In genomic region chr4:16027114-16027513, GRCh38 we compare ENCODE assay signal across 20 cellular contexts. TPM values are rescaled to one million over a fixed set of nuclear protein-coding genes. Genes with fewer than 3 reads are reported as not detected.
DNase-seq lines count a peak whose midpoint lies in the region; ATAC-seq and TF ChIP-seq lines count a peak whose summit lies in the region.
"Had no signal": no experiment of that assay in that cellular context is flagged by ENCODE, and none has a peak within 500 bp of the region (broad histone marks: within the 10 kb centered on the region; RNA-seq: fewer than 3 reads in every experiment).

No MANE protein-coding gene starts in this region.

- no CpG with 5 or more reads among the region's 2 CpGs for WGBS in IMR-90 (ENCODE audit: extremely low coverage in 2 of 2, insufficient read length in 1 of 2), 2 experiments

- H3K9me3 ChIP-seq in IMR-90 (ENCODE audit: control insufficient read depth, insufficient read depth, low read length) = no peaks in the 10 kb centered on the region
- H3K9me3 ChIP-seq: A549 had no signal

- BruUV-seq in IMR-90 (replicated peaks; lab: Mats Ljungman, UMichigan) = no TSS peak

- TF ChIP-seq CTCF in AG10803 (conservative IDR thresholded peaks at IDR 0.05; ENCODE audit: low read length) = no peak
- no peak for TF ChIP-seq CTCF in IMR-90 (conservative IDR thresholded peaks at IDR 0.05; ENCODE audit: low read depth, low read length)
- no peak for TF ChIP-seq CTCF in epithelial cell of esophagus (IDR thresholded peaks at IDR 0.05; ENCODE audit: insufficient read depth, low read depth, low read length, missing control alignments)

- H3K4ac ChIP-seq in IMR-90 (ENCODE audit: low read depth, low read length) = peak overlapping the region; percentile 6; the same call in 1 of the 2 replicates

- H3K27ac Mint-ChIP-seq in T-helper 2 cell treated with Interferon-gamma antibody and Interleukin-4, amounts not matched to agents 5 μg/mL and 100 μg/mL, for 36 hours = no peak overlapping the region

- POLR2A ChIA-PET in IMR-90 (lab: Charles Lee; ENCODE audit: unreplicated experiment) = no interaction called here

- TF ChIP-seq POLR2A in IMR-90 (IDR thresholded peaks at IDR 0.05; ENCODE audit: low read depth, low read length) = no peak

- no peak overlapping the region for H4K5ac ChIP-seq in IMR-90 (ENCODE audit: low read depth, low read length)

- H3K4me1 ChIP-seq in IMR-90 (ENCODE audit: control insufficient read depth, insufficient read depth, low read length) = no peaks in the 10 kb centered on the region; the same call in 1 of the 2 replicates

- no peak overlapping the region for H3K18ac ChIP-seq in IMR-90 (ENCODE audit: low read depth, low read length)

- H3K27me3 ChIP-seq in IMR-90 (ENCODE audit: control insufficient read depth, insufficient read depth, low read length) = peaks cover 22% of the 10 kb centered on the region

- no peak overlapping the region; the same call in 1 of the 2 replicates for H2BK120ac ChIP-seq in IMR-90 (ENCODE audit: low read depth, low read length)

- no peaks in the 10 kb centered on the region for H3K36me3 Mint-ChIP-seq in T-helper 2 cell treated with Interferon-gamma antibody and Interleukin-4, amounts not matched to agents 5 μg/mL and 100 μg/mL, for 36 hours (ENCODE audit: low read depth)

- no peak overlapping the region for H3K14ac ChIP-seq in IMR-90 (replicated peaks; ENCODE audit: low read depth, low read length)

- H4K8ac ChIP-seq in IMR-90 (ENCODE audit: low read depth in 2 of 2, low read length in 2 of 2) = no peak overlapping the region

- H2BK20ac ChIP-seq in IMR-90 (ENCODE audit: low read depth, low read length) = no peak overlapping the region

- H2AK5ac ChIP-seq in IMR-90 (ENCODE audit: low read depth, low read length) = peak overlapping the region; percentile 46; the same call in 1 of the 2 replicates

- intact Hi-C loops in IMR-90 (cut with micrococcal nuclease) = no loop called here
- intact Hi-C loops in left ventricle myocardium superior (cut with micrococcal nuclease) = loop anchor here (2.0 to 5.0 kb wide), 2 partner anchors 170 to 238 kb away; no protein-coding TSS in a partner anchor

- H2BK15ac ChIP-seq in IMR-90 (ENCODE audit: low read depth, low read length) = no peak overlapping the region; the same call in 2 of the 3 replicates

- H3K27ac ChIP-seq in IMR-90 (ENCODE audit: insufficient read depth, low read length) = no peak overlapping the region
- H3K27ac ChIP-seq: A549, C4-2B, RWPE1 had no signal

- H3K23ac ChIP-seq in IMR-90 (ENCODE audit: low read depth, low read length) = no peak overlapping the region

- no peak overlapping the region for H4K91ac ChIP-seq in IMR-90 (ENCODE audit: insufficient read depth, low read depth, low read length)

- H3K9me1 ChIP-seq in IMR-90 (ENCODE audit: insufficient read depth, low read length) = no peaks in the 10 kb centered on the region

- no peak overlapping the region for H3K56ac ChIP-seq in IMR-90 (ENCODE audit: extremely low read depth, insufficient read depth, low read length)

- no peak overlapping the region for H3K9ac ChIP-seq in IMR-90 (ENCODE audit: low read depth, low read length)

- H3K4me1 Mint-ChIP-seq in T-helper 2 cell treated with Interferon-gamma antibody and Interleukin-4, amounts not matched to agents 5 μg/mL and 100 μg/mL, for 36 hours (ENCODE audit: low read depth) = peaks cover 2% of the 10 kb centered on the region

- no peak overlapping the region for H3K4me2 ChIP-seq in IMR-90 (ENCODE audit: low read depth, low read length)
- H3K4me2 ChIP-seq: A549 had no signal

- no peaks in the 10 kb centered on the region for H3K79me1 ChIP-seq in IMR-90 (ENCODE audit: low read depth in 1 of 2, low read length in 2 of 2)

- H2AFZ ChIP-seq in IMR-90 (replicated peaks; ENCODE audit: low read length, poor library complexity) = no peak overlapping the region

- CTCF ChIA-PET in IMR-90 (lab: Yijun Ruan, JAX) = interaction anchor here (0.6 to 1.7 kb wide), 3 partner anchors 170 to 772 kb away, joined by 3 to 4 read pairs (median 3); no protein-coding TSS in a partner anchor

- H3K36me3 ChIP-seq in IMR-90 (ENCODE audit: control insufficient read depth, insufficient read depth, low read length) = no peaks in the 10 kb centered on the region

- no peaks in the 10 kb centered on the region for H3K9me3 Mint-ChIP-seq in T-helper 2 cell treated with Interferon-gamma antibody and Interleukin-4, amounts not matched to agents 5 μg/mL and 100 μg/mL, for 36 hours

- peak; percentile 30 for DNase-seq in AG10803 (ENCODE audit: low read depth)
- no peak for DNase-seq in IMR-90
- peak; percentile 48 for DNase-seq in epithelial cell of esophagus (ENCODE audit: low read depth)
- DNase-seq in kidney tubule cell (ENCODE audit: low spot score) = peak; percentile 53
- no peak for DNase-seq in left ventricle myocardium superior
- no peak for DNase-seq in T-helper 2 cell treated with Interferon-gamma antibody and Interleukin-4, amounts not matched to agents 5 μg/mL and 100 μg/mL, for 36 hours (ENCODE audit: low spot score)
- DNase-seq: DMS 273 treated with DMSO at 0.1 percent for 48 hours, EL, H7, MV-4-11, NCI-H1417, NCI-H187 treated with DMSO at 0.1 percent for 48 hours, NCI-H526 treated with DMSO at 0.1 percent for 48 hours, OCI-M1 had no signal

- H2AK9ac ChIP-seq in IMR-90 (replicated peaks; ENCODE audit: low read depth, low read length, poor library complexity) = no peak overlapping the region

- no peak overlapping the region for H2BK5ac ChIP-seq in IMR-90 (ENCODE audit: low read depth, low read length, poor library complexity, severe bottlenecking)

- ATAC-seq in IMR-90 (ENCODE audit: low read depth) = no peak
- ATAC-seq in HG03159 (IDR thresholded peaks at IDR 0.05; ENCODE audit: unreplicated experiment) = no peak
- no peak for ATAC-seq in left ventricle myocardium superior
- ATAC-seq in GM21529 (IDR thresholded peaks at IDR 0.05; ENCODE audit: unreplicated experiment) = no peak
- ATAC-seq: A549 had no signal

- in situ Hi-C loops in IMR-90 (cut with MboI; ENCODE audit: low sequenced_read_pairs) = no loop called here

- no peak for TF ChIP-seq RAD21 in IMR-90 (IDR thresholded peaks at IDR 0.05; ENCODE audit: low read length)

- dilution Hi-C loops in IMR-90 (cut with HindIII; ENCODE audit: low sequenced_read_pairs, unreplicated experiment) = no loop called here

- peaks cover 10% of the 10 kb centered on the region for H3K27me3 Mint-ChIP-seq in T-helper 2 cell treated with Interferon-gamma antibody and Interleukin-4, amounts not matched to agents 5 μg/mL and 100 μg/mL, for 36 hours (ENCODE audit: low read depth)

- H3K4me3 ChIP-seq in AG10803 (ENCODE audit: low read length) (no peak overlapping the region), IMR-90 (ENCODE audit: insufficient read depth, low read depth, low read length) (no peak overlapping the region), epithelial cell of esophagus (ENCODE audit: low read length) (no peak overlapping the region)
- H3K4me3 ChIP-seq: A549 had no signal

- H3K4me3 Mint-ChIP-seq in T-helper 2 cell treated with Interferon-gamma antibody and Interleukin-4, amounts not matched to agents 5 μg/mL and 100 μg/mL, for 36 hours = no peak overlapping the region

- no peaks in the 10 kb centered on the region for H4K20me1 ChIP-seq in IMR-90 (ENCODE audit: insufficient read depth, low read length)

TF ChIP-seq in IMR-90, 13 proteins besides CTCF, POLR2A, EP300 and RAD21:
- no peak for TF ChIP-seq CEBPB (IDR thresholded peaks at IDR 0.05; ENCODE audit: low read depth, low read length)
- TF ChIP-seq BHLHE40 (IDR thresholded peaks at IDR 0.05; ENCODE audit: low read depth, low read length) = no peak
- no peak for TF ChIP-seq MAZ (IDR thresholded peaks at IDR 0.05; ENCODE audit: borderline replicate concordance, low read depth, low read length)
- no peak for TF ChIP-seq NFE2L2 (IDR thresholded peaks at IDR 0.05; ENCODE audit: low read depth, low read length)
- TF ChIP-seq MXI1 (IDR thresholded peaks at IDR 0.05; ENCODE audit: borderline replicate concordance, low read depth, low read length) = no peak
- no peak for TF ChIP-seq FOS (IDR thresholded peaks at IDR 0.05; ENCODE audit: low read depth, low read length)
- TF ChIP-seq MAFK (IDR thresholded peaks at IDR 0.05; ENCODE audit: low read depth, low read length) = no peak
- no peak for TF ChIP-seq SMC3 (IDR thresholded peaks at IDR 0.05; ENCODE audit: low read depth, low read length)
- no peak for TF ChIP-seq USF2 (IDR thresholded peaks at IDR 0.05; ENCODE audit: low read depth, low read length)
- TF ChIP-seq RFX5 (IDR thresholded peaks at IDR 0.05; ENCODE audit: low read depth, low read length) = no peak
- TF ChIP-seq RCOR1 (IDR thresholded peaks at IDR 0.05; ENCODE audit: insufficient replicate concordance, low read length) = no peak
- TF ChIP-seq, protein P1, sequence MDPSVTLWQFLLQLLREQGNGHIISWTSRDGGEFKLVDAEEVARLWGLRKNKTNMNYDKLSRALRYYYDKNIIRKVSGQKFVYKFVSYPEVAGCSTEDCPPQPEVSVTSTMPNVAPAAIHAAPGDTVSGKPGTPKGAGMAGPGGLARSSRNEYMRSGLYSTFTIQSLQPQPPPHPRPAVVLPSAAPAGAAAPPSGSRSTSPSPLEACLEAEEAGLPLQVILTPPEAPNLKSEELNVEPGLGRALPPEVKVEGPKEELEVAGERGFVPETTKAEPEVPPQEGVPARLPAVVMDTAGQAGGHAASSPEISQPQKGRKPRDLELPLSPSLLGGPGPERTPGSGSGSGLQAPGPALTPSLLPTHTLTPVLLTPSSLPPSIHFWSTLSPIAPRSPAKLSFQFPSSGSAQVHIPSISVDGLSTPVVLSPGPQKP (IDR thresholded peaks at IDR 0.05; ENCODE audit: borderline replicate concordance, low read depth, low read length) = no peak
- TF ChIP-seq CHD1 (IDR thresholded peaks at IDR 0.05; ENCODE audit: low read depth, low read length) = no peak

RNA-seq across cellular contexts. Expression of gene PROM1, which starts 56.7 kb away (rescaled TPM):
- total RNA-seq in IMR-90 (2012; rRNA removed) = not detected in 2 replicates
- not detected in 2 replicates for polyA plus RNA-seq in IMR-90 (2012; rRNA removed)
- polyA plus RNA-seq in IMR-90 (2012; cell fraction: cytosol; rRNA removed) = not detected in 2 replicates
- not detected in 2 replicates for polyA plus RNA-seq in IMR-90 (2012; cell fraction: nucleus; rRNA removed; ENCODE audit: low replicate concordance)
- total RNA-seq in left ventricle myocardium superior = 3.2 TPM
- total RNA-seq: HT1080 had no signal

Comparison
In these comparisons a context has a peak if more than half of its experiments do, and no peak if none do; other contexts are left out.
1. DNase-seq: peak in AG10803 (single experiment), epithelial cell of esophagus (single experiment) and kidney tubule cell (single experiment); none in IMR-90 (single experiment), left ventricle myocardium superior (single experiment) and T-helper 2 cell treated with Interferon-gamma antibody and Interleukin-4, amounts not matched to agents 5 μg/mL and 100 μg/mL, for 36 hours (single experiment).